ENCODE assay signal across 1 cellular context in the genomic region with DNA sequence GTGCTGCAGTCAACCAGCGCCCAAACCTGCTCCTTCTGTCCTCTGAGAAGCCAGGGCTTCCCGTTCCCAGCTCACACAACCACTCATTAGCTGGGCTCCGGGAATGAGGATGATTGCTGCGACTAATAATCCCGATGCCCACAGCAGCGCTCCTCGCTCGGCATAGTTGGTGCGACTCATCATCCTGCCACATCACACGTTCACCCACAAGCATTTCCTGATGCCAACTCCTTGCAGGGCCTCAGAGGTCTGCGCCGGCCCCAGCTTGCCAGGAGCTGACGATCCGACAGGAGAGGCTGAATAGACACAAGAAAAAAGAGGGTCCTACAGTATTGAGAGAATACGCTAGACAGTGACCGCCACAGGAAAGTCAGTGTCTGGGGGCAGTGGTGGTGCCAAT.
TF ChIP-seq lines count a peak whose summit lies in the region.

No MANE protein-coding gene starts in this region.

TF ChIP-seq in IMR-90, 13 proteins besides CTCF, POLR2A, EP300 and RAD21:
- TF ChIP-seq, protein P1, sequence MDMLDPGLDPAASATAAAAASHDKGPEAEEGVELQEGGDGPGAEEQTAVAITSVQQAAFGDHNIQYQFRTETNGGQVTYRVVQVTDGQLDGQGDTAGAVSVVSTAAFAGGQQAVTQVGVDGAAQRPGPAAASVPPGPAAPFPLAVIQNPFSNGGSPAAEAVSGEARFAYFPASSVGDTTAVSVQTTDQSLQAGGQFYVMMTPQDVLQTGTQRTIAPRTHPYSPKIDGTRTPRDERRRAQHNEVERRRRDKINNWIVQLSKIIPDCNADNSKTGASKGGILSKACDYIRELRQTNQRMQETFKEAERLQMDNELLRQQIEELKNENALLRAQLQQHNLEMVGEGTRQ (IDR thresholded peaks at IDR 0.05; ENCODE audit: low read depth, low read length) = no peak
- TF ChIP-seq CHD1 (IDR thresholded peaks at IDR 0.05; ENCODE audit: low read depth, low read length) (no peak), NFE2L2 (IDR thresholded peaks at IDR 0.05; ENCODE audit: low read depth, low read length) (no peak), FOS (IDR thresholded peaks at IDR 0.05; ENCODE audit: low read depth, low read length) (0 out of 2 replicates have a peak, but pooled peaks have one; percentile 12), CEBPB (IDR thresholded peaks at IDR 0.05; ENCODE audit: low read depth, low read length) (no peak)
TF ChIP-seq in IMR-90: peak in this region for 1.
